ENCODE assay signal across 9 cellular contexts in the genomic region with DNA sequence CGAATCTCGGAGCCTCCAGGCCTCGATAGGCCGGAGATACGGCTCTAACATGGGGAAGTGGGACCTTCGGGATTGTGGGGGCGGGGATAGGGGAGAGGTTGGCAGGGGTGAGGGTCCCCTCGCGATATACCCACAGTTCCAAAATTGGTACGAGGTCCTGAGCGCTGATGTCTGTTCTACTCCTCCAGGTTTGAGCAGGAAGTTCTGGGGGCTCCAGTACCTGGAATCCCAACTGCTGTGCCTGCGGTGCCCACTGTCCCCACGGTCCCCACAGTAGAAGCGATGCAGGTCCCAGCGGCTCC. TPM values are rescaled to one million over a fixed set of nuclear protein-coding genes. Genes with fewer than 3 reads are reported as not detected.
DNase-seq lines count a peak whose midpoint lies in the region; ATAC-seq, FAIRE-seq and TF ChIP-seq lines count a peak whose summit lies in the region.
"Had no signal": no experiment of that assay in that cellular context is flagged by ENCODE, and none has a peak within 500 bp of the region (broad histone marks: within the 10 kb centered on the region; RNA-seq: fewer than 3 reads in every experiment).

No MANE protein-coding gene starts in this region.

- H3K36me3 ChIP-seq in NT2/D1 (ENCODE audit: insufficient read depth, insufficient read length, low read length): peaks cover 39% of the 10 kb centered on the region
- H3K36me3 ChIP-seq in prostate gland: peaks cover 11 to 28% of the 10 kb centered on the region in 2 donors

- DNase-seq in NT2/D1 (ENCODE audit: low read depth, low spot score) (no peak), epithelial cell of proximal tubule (ENCODE audit: low read depth) (no peak), prostate gland (ENCODE audit: low spot score) (no peak), urothelium cell line (ENCODE audit: low spot score) (no peak), GM10248 (ENCODE audit: extremely low spot score) (no peak), cortex of kidney (lab: John Stamatoyannopoulos, UW) (no peak)

- H3K4me3 ChIP-seq in NT2/D1 (ENCODE audit: insufficient read length, low read depth) (peak overlapping the region; percentile 84), epithelial cell of proximal tubule (ENCODE audit: low read depth, low read length) (peak overlapping the region; percentile 100), prostate gland (peak overlapping the region; percentile 98 to 99)

- POLR2A ChIA-PET in GM10248 (lab: Yijun Ruan, JAX): no interaction called here

- CTCF ChIA-PET in GM10248 (lab: Yijun Ruan, JAX): interaction anchor here (1.0 kb wide), 2 partner anchors 16 to 19 kb away, joined by 3 read pairs; no protein-coding TSS in a partner anchor

- FAIRE-seq in urothelium cell line (lab: Jason Lieb, UNC): no peak

- WGBS in prostate gland: 10% methylated on average over 15 of the region's 15 CpGs

- H3K9me3 ChIP-seq in NT2/D1 (ENCODE audit: insufficient read depth, low read length) (no peaks in the 10 kb centered on the region), prostate gland (no peaks in the 10 kb centered on the region)

- H3K27ac ChIP-seq in prostate gland: peak overlapping the region; percentile 88

- ATAC-seq in GM18502 (IDR thresholded peaks at IDR 0.05; ENCODE audit: poor library complexity, unreplicated experiment): peak; percentile 5
- no peak for ATAC-seq in GM21529 (IDR thresholded peaks at IDR 0.05; ENCODE audit: unreplicated experiment)

- intact Hi-C loops in prostate gland (cut with DNase I): loop anchor here (5.0 kb wide), 1 partner anchor 82 kb away; a partner anchor contains a TSS

- TF ChIP-seq CTCF in epithelial cell of proximal tubule (conservative IDR thresholded peaks at IDR 0.05; ENCODE audit: low read depth, low read length) (no peak), prostate gland (IDR thresholded peaks at IDR 0.05) (no peak), GM10248 (IDR thresholded peaks at IDR 0.05; ENCODE audit: control extremely low read depth, extremely low read depth, low read depth, missing control alignments) (no peak)

- H3K4me1 ChIP-seq in NT2/D1 (ENCODE audit: insufficient read depth, insufficient read length) (peaks cover 2% of the 10 kb centered on the region), prostate gland (replicated peaks) (no peaks in the 10 kb centered on the region)

- H3K27me3 ChIP-seq in NT2/D1 (ENCODE audit: insufficient read depth, insufficient read length) (no peaks in the 10 kb centered on the region), prostate gland (replicated peaks; ENCODE audit: insufficient read depth) (no peaks in the 10 kb centered on the region)

- peak overlapping the region; percentile 85 for H3K9ac ChIP-seq in NT2/D1 (ENCODE audit: insufficient read length, low read depth)

- no peak for TF ChIP-seq POLR2A in prostate gland (IDR thresholded peaks at IDR 0.05)

RNA-seq across cellular contexts. Expression of a gene that starts 0.4 kb away (rescaled TPM):
- total RNA-seq in epithelial cell of proximal tubule (114 and 116 TPM in 2 replicates), prostate gland (100 to 1,000 TPM in 1 of 2 donors, 10 to 100 TPM in 1; 81.4 to 114 TPM)

RNA-seq across cellular contexts. Expression of a gene that starts 12.3 kb away (rescaled TPM):
- 0.35 TPM in 1 of 2 replicates, not detected in the other for total RNA-seq in epithelial cell of proximal tubule
- 1 to 10 TPM; 1.2 to 6.6 TPM for total RNA-seq in prostate gland

RNA-seq across cellular contexts. Expression of a gene that starts 16.7 kb away (rescaled TPM):
- total RNA-seq in epithelial cell of proximal tubule: 19.2 and 19.7 TPM in 2 replicates
- total RNA-seq in prostate gland: 10 to 100 TPM; 10.0 to 17.5 TPM

RNA-seq across cellular contexts. Expression of a gene that starts 18.8 kb away (rescaled TPM):
- total RNA-seq in epithelial cell of proximal tubule: 496 and 575 TPM in 2 replicates
- total RNA-seq in prostate gland: 100 to 1,000 TPM; 334 to 665 TPM

RNA-seq across cellular contexts. Expression of a gene that starts 37.0 kb away (rescaled TPM):
- total RNA-seq in epithelial cell of proximal tubule: not detected in 2 replicates
- total RNA-seq in prostate gland: 1 to 10 TPM; 3.8 to 5.5 TPM
- total RNA-seq: M059J had no signal
